ENCODE assay signal across 19 cellular contexts in genomic region chr3:81465510-81465909, GRCh38.
A peak's percentile ranks its signal among the peaks of the same experiment; 100 is the strongest.
DNase-seq lines count a peak whose midpoint lies in the region; ATAC-seq, FAIRE-seq and TF ChIP-seq lines count a peak whose summit lies in the region.
"Had no signal": no experiment of that assay in that cellular context is flagged by ENCODE, and none has a peak within 500 bp of the region (broad histone marks: within the 10 kb centered on the region; RNA-seq: fewer than 3 reads in every experiment).

No MANE protein-coding gene starts in this region.

- no peaks in the 10 kb centered on the region for H3K9me3 ChIP-seq in endothelial cell of umbilical vein (replicated peaks; ENCODE audit: control insufficient read depth, insufficient read depth, low read length)
- H3K9me3 ChIP-seq: MG63 had no signal

- H3K9ac ChIP-seq in endothelial cell of umbilical vein (replicated peaks; ENCODE audit: extremely low read depth, insufficient read depth, low read length), result peak overlapping the region; percentile 19

- no peak for TF ChIP-seq POLR2A in endothelial cell of umbilical vein (IDR thresholded peaks at IDR 0.05; ENCODE audit: low read depth, low read length)

- CTCF ChIA-PET in endothelial cell of umbilical vein (lab: Charles Lee), result interaction anchor here (0.8 to 1.7 kb wide), 9 partner anchors 8 to 164 kb away, joined by 3 to 16 read pairs (median 5); no protein-coding TSS in a partner anchor

- no peaks in the 10 kb centered on the region for H3K27me3 ChIP-seq in endothelial cell of umbilical vein (ENCODE audit: control insufficient read depth in 2 of 2, insufficient read depth in 2 of 2, low read length in 2 of 2)
- H3K27me3 ChIP-seq: MG63 had no signal

- H2AFZ ChIP-seq in endothelial cell of umbilical vein (ENCODE audit: low read depth, low read length), result peak overlapping the region; percentile 72

- peak overlapping the region; percentile 90 for H3K4me2 ChIP-seq in endothelial cell of umbilical vein (ENCODE audit: insufficient read depth, low read length)

- POLR2A ChIA-PET in endothelial cell of umbilical vein (lab: Charles Lee), result no interaction called here

- H3K4me3 ChIP-seq in endothelial cell of umbilical vein (replicated peaks in 1 of 3; ENCODE audit: insufficient read depth in 1 of 3, low read depth in 1 of 3, low read length in 3 of 3), result peak overlapping the region in 1 of 3 experiments; percentile 11
- H3K4me3 ChIP-seq: MG63 had no signal

- no TSS peak for BruUV-seq in endothelial cell of umbilical vein (replicated peaks; lab: Mats Ljungman, UMichigan)

- H4K20me1 ChIP-seq in endothelial cell of umbilical vein (replicated peaks; ENCODE audit: control insufficient read depth, extremely low read depth, insufficient read depth, low read length), result no peaks in the 10 kb centered on the region

- H3K9me3 Mint-ChIP-seq in nephron progenitor cell, result no peaks in the 10 kb centered on the region

- no peak overlapping the region for H3K27ac Mint-ChIP-seq in nephron progenitor cell

- dilution Hi-C loops in endothelial cell of umbilical vein (cut with MboI; ENCODE audit: extremely low pct_ligation_motif_present, low sequenced_read_pairs), result no loop called here

- no peak overlapping the region for H3K4me3 Mint-ChIP-seq in nephron progenitor cell

- no peaks in the 10 kb centered on the region for H3K36me3 Mint-ChIP-seq in nephron progenitor cell (ENCODE audit: low read depth)

- H3K27me3 Mint-ChIP-seq in nephron progenitor cell (ENCODE audit: low read depth, poor library complexity), result peaks cover 4% of the 10 kb centered on the region

- no peak for DNase-seq in GM19239 (ENCODE audit: insufficient read length, low spot score)
- peak; percentile 31 for DNase-seq in NCI-H226
- DNase-seq in endothelial cell of umbilical vein (ENCODE audit: low read depth, low spot score), result peak; percentile 82
- peak; percentile 56 for DNase-seq in iris pigment epithelial cell (ENCODE audit: low read depth)
- no peak for DNase-seq in nephron progenitor cell
- DNase-seq in T-helper 2 cell, result no peak
- DNase-seq: C1 segment of cervical spinal cord, GF-D8, KG1, NCI-H1092 treated with DMSO at 0.1 percent for 48 hours, NCI-H2081 treated with DMSO at 0.1 percent for 48 hours, NCI-H510A treated with DMSO at 0.1 percent for 48 hours had no signal

- H3K4me1 Mint-ChIP-seq in nephron progenitor cell, result peaks cover 18% of the 10 kb centered on the region

- TF ChIP-seq CTCF in endothelial cell of umbilical vein (IDR thresholded peaks at IDR 0.05; ENCODE audit: extremely low read depth in 1 of 2, insufficient read depth in 1 of 2, low read depth in 1 of 2, low read length in 2 of 2) (no peak), nephron progenitor cell (IDR thresholded peaks at IDR 0.05) (no peak)

- FAIRE-seq in GM19239 (lab: Jason Lieb, UNC) (peak; percentile 11), endothelial cell of umbilical vein (lab: Jason Lieb, UNC) (peak; percentile 58)
- FAIRE-seq: A204.1, GM12891, GM18507, H1, HepG2 had no signal

- no peaks in the 10 kb centered on the region for H3K79me2 ChIP-seq in endothelial cell of umbilical vein (ENCODE audit: control insufficient read depth, insufficient read depth, low read length)

- no peak for ATAC-seq in HG02840 (IDR thresholded peaks at IDR 0.05; ENCODE audit: low FRiP score, unreplicated experiment)
- ATAC-seq: HepG2 had no signal

- H3K4me1 ChIP-seq in endothelial cell of umbilical vein (ENCODE audit: control insufficient read depth, extremely low read depth, insufficient read depth, low read length), result peaks cover 13% of the 10 kb centered on the region

- H3K9me1 ChIP-seq in endothelial cell of umbilical vein (replicated peaks; ENCODE audit: control insufficient read depth, extremely low read depth, insufficient read depth, low read length), result no peaks in the 10 kb centered on the region

- intact Hi-C loops in endothelial cell of umbilical vein (cut with micrococcal nuclease), result no loop called here

- H3K27ac ChIP-seq in endothelial cell of umbilical vein (ENCODE audit: insufficient read depth, low read depth, low read length), result peak overlapping the region; percentile 55

- no peaks in the 10 kb centered on the region for H3K36me3 ChIP-seq in endothelial cell of umbilical vein (ENCODE audit: control insufficient read depth in 2 of 2, extremely low read depth in 1 of 2, insufficient read depth in 2 of 2, low read length in 2 of 2)
- H3K36me3 ChIP-seq: MG63 had no signal

TF ChIP-seq in endothelial cell of umbilical vein, 7 proteins besides CTCF, POLR2A, EP300 and RAD21:
- TF ChIP-seq FOS (IDR thresholded peaks at IDR 0.05; ENCODE audit: borderline replicate concordance, insufficient read depth, low read length) (peak; percentile 58), JUN (IDR thresholded peaks at IDR 0.05; ENCODE audit: borderline replicate concordance, insufficient read depth, insufficient read length, low read depth) (no peak), MAX (IDR thresholded peaks at IDR 0.05; ENCODE audit: insufficient read depth, insufficient read length) (no peak)
TF ChIP-seq in endothelial cell of umbilical vein: peak in this region for 1.

Comparison
In these comparisons a context has a peak if more than half of its experiments do, and no peak if none do; other contexts are left out.
1. DNase-seq: peak in NCI-H226 (single experiment), endothelial cell of umbilical vein (single experiment) and iris pigment epithelial cell (single experiment); none in GM19239 (single experiment), nephron progenitor cell (single experiment) and T-helper 2 cell (0 of 5).